ENCODE assay signal across 12 cellular contexts in the genomic region with DNA sequence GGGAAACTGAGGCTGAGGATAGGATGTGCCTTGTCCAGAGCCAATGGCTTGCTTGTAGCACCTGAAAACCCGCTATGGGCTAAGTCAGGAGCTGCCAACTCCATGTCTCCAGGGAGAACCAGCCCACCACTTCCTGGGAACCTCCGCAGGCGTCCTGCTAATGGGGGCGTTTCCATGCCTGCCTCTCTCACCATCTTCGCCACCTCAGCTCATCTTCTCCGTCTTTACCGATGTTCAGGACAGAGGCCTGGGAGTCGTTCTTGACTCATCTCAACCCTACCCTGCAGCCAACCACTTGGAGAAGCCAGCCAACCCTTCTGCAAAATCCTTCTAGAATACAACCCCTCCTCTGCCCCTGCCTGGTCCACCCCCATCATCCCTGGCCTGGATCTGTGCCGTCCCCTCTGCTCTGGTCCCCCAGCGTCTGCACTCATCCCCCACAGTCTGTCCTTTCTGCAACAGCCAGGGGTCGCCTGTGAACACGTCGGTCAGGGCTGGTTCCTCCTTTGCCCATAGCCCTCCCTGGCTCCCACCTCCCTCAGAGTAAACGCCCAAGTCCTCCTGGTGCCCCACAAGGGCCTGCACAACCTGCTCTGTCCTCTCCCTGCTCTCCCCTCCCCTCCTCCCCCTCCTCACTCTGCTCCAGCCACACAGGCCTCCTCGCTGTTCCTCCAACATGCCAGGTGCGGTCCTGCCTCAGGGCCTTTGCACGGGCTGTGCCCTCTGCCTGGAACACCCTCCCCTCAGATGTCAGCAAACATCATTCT. TPM values are rescaled to one million over a fixed set of nuclear protein-coding genes. Genes with fewer than 3 reads are reported as not detected.
DNase-seq lines count a peak whose midpoint lies in the region; TF ChIP-seq lines count a peak whose summit lies in the region.
"Had no signal": no experiment of that assay in that cellular context is flagged by ENCODE, and none has a peak within 500 bp of the region (broad histone marks: within the 10 kb centered on the region; RNA-seq: fewer than 3 reads in every experiment).

No MANE protein-coding gene starts in this region.

- TF ChIP-seq CTCF in AG04450 (IDR thresholded peaks at IDR 0.05; ENCODE audit: low read depth, low read length): 0 out of 2 replicates have a peak, but pooled peaks have one; percentile 17
- no peak for TF ChIP-seq CTCF in RWPE1 (conservative IDR thresholded peaks at IDR 0.05; ENCODE audit: low read depth)
- no peak for TF ChIP-seq CTCF in esophagus muscularis mucosa (IDR thresholded peaks at IDR 0.05)
- TF ChIP-seq CTCF in ovary (IDR thresholded peaks at IDR 0.05): no peak
- TF ChIP-seq CTCF in neural progenitor cell (IDR thresholded peaks at IDR 0.05): no peak

- H3K79me2 ChIP-seq in neural progenitor cell (ENCODE audit: low read depth): peaks cover 93% of the 10 kb centered on the region

- DNase-seq in AG04450 (ENCODE audit: low read depth, low spot score) (no peak), RWPE1 (ENCODE audit: low spot score) (no peak), esophagus muscularis mucosa (ENCODE audit: extremely low spot score) (no peak), ovary (peak in 3 of 5 donors; percentile 36 to 61 (median 45)), neural progenitor cell (ENCODE audit: low spot score) (no peak), HuH-7 (ENCODE audit: low spot score) (no peak)
- no peak for DNase-seq in stimulated activated naive CD4-positive, alpha-beta T cell treated with Interleukin-2 at 50 U/mL for 16 hours (lab: John Stamatoyannopoulos, UW)
- no peak for DNase-seq in stimulated activated CD8-positive, alpha-beta memory T cell treated with anti-CD3 and anti-CD28 coated beads, Interleukin-4, amount 100 ng/mL, for 48 hours
- DNase-seq: activated CD8-positive, alpha-beta memory T cell treated with anti-CD3 and anti-CD28 coated beads, Interleukin-2, amount 10 ng/mL, durations not matched to agents 7 days and 5 days; AML-193; DND-41 had no signal

- no peak overlapping the region for H3K27ac ChIP-seq in AG04450 (ENCODE audit: low read depth, low read length)
- peak overlapping the region; percentile 71 for H3K27ac ChIP-seq in RWPE1
- H3K27ac ChIP-seq in esophagus muscularis mucosa (replicated peaks in 1 of 4): peak overlapping the region; percentile 80 to 86 (median 84)
- H3K27ac ChIP-seq in ovary: peak overlapping the region in 1 of 2 donors; percentile 38
- no peak overlapping the region for H3K27ac ChIP-seq in neural progenitor cell

- H3F3A ChIP-seq in neural progenitor cell (ENCODE audit: low read depth): no peaks in the 10 kb centered on the region

- H3K9me3 Mint-ChIP-seq in neural progenitor cell: no peaks in the 10 kb centered on the region
- H3K9me3 Mint-ChIP-seq: mesothelial cell of epicardium had no signal

- POLR2A ChIA-PET in AG04450 (lab: Yijun Ruan, JAX) (interaction anchor here (0.5 to 2.1 kb wide), 18 partner anchors 8 to 1792 kb away, joined by 3 to 30 read pairs (median 4); partner anchors contain the start of genes PTPRS and SAFB), RWPE1 (lab: Yijun Ruan, JAX; ENCODE audit: low non-redundant PET) (interaction anchor here (0.6 kb wide), 1 partner anchor 11 kb away, joined by 3 read pairs; no protein-coding TSS in a partner anchor)

- no peak overlapping the region for H3K9ac ChIP-seq in neural progenitor cell

- no peak overlapping the region for H3K27ac Mint-ChIP-seq in neural progenitor cell
- H3K27ac Mint-ChIP-seq: activated CD8-positive, alpha-beta memory T cell treated with anti-CD3 and anti-CD28 coated beads, Interleukin-2, amount 10 ng/mL, durations not matched to agents 7 days and 5 days had no signal

- no peak for TF ChIP-seq EP300 in esophagus muscularis mucosa (IDR thresholded peaks at IDR 0.05)
- TF ChIP-seq EP300 in ovary (IDR thresholded peaks at IDR 0.05): no peak

- H3K4me1 ChIP-seq in esophagus muscularis mucosa: peaks cover 0 to 22% (median 10%) of the 10 kb centered on the region in 4 donors
- no peaks in the 10 kb centered on the region for H3K4me1 ChIP-seq in ovary (ENCODE audit: insufficient read depth)
- H3K4me1 ChIP-seq in neural progenitor cell: no peaks in the 10 kb centered on the region

- H3K27me3 ChIP-seq in AG04450 (ENCODE audit: control insufficient read depth, insufficient read depth, low read length) (no peaks in the 10 kb centered on the region), esophagus muscularis mucosa (no peaks in the 10 kb centered on the region), ovary (no peaks in the 10 kb centered on the region), neural progenitor cell (no peaks in the 10 kb centered on the region)

- H3K4me2 ChIP-seq in neural progenitor cell: no peak overlapping the region

- H3K36me3 ChIP-seq in esophagus muscularis mucosa (no peaks in the 10 kb centered on the region), ovary (no peaks in the 10 kb centered on the region), neural progenitor cell (no peaks in the 10 kb centered on the region)

- no peak overlapping the region for H3K4me3 Mint-ChIP-seq in neural progenitor cell
- H3K4me3 Mint-ChIP-seq: activated CD8-positive, alpha-beta memory T cell treated with anti-CD3 and anti-CD28 coated beads, Interleukin-2, amount 10 ng/mL, durations not matched to agents 7 days and 5 days; mesothelial cell of epicardium had no signal

- CTCF ChIA-PET in AG04450 (lab: Charles Lee): no interaction called here
- CTCF ChIA-PET in RWPE1 (lab: Yijun Ruan, JAX): interaction anchor here (0.7 to 1.0 kb wide), 2 partner anchors 10 to 20 kb away, joined by 3 read pairs; no protein-coding TSS in a partner anchor

- peaks cover 7% of the 10 kb centered on the region for H3K36me3 Mint-ChIP-seq in neural progenitor cell
- H3K36me3 Mint-ChIP-seq: activated CD8-positive, alpha-beta memory T cell treated with anti-CD3 and anti-CD28 coated beads, Interleukin-2, amount 10 ng/mL, durations not matched to agents 7 days and 5 days; mesothelial cell of epicardium had no signal

- H3K27me3 Mint-ChIP-seq in neural progenitor cell (ENCODE audit: insufficient read depth, low read depth): peaks cover 8% of the 10 kb centered on the region

- H2AFZ ChIP-seq in neural progenitor cell (replicated peaks): no peak overlapping the region

- H3K9me3 ChIP-seq in AG04450 (ENCODE audit: control insufficient read depth, insufficient read depth, low read length) (no peaks in the 10 kb centered on the region; the same call in 1 of the 2 replicates), esophagus muscularis mucosa (no peaks in the 10 kb centered on the region), ovary (no peaks in the 10 kb centered on the region), neural progenitor cell (ENCODE audit: low read depth) (no peaks in the 10 kb centered on the region)

- intact Hi-C loops in esophagus muscularis mucosa (cut with DNase I): no loop called here
- intact Hi-C loops in ovary (cut with DNase I): no loop called here

- no peak overlapping the region for H3K4me3 ChIP-seq in AG04450 (ENCODE audit: low read depth, low read length)
- no peak overlapping the region for H3K4me3 ChIP-seq in esophagus muscularis mucosa
- H3K4me3 ChIP-seq in ovary: no peak overlapping the region
- H3K4me3 ChIP-seq in neural progenitor cell: no peak overlapping the region

- no peak for TF ChIP-seq POLR2A in esophagus muscularis mucosa (IDR thresholded peaks at IDR 0.05; ENCODE audit: low read depth)
- TF ChIP-seq POLR2A in ovary (IDR thresholded peaks at IDR 0.05): no peak

- peaks cover 99% of the 10 kb centered on the region for H4K20me1 ChIP-seq in neural progenitor cell (ENCODE audit: low read depth)

- H3K4me1 Mint-ChIP-seq in neural progenitor cell: peaks cover 12% of the 10 kb centered on the region
- H3K4me1 Mint-ChIP-seq: activated CD8-positive, alpha-beta memory T cell treated with anti-CD3 and anti-CD28 coated beads, Interleukin-2, amount 10 ng/mL, durations not matched to agents 7 days and 5 days had no signal

- 57% methylated on average over 17 of the region's 17 CpGs for WGBS in esophagus muscularis mucosa
- WGBS in ovary, 3 donors: 47 to 52% (median 51%) methylated on average over 17 of the region's 17 CpGs

RNA-seq across cellular contexts. Expression of gene PTPRS, which starts 31.0 kb away (rescaled TPM):
- polyA plus RNA-seq in AG04450 (2011; rRNA removed): 26.5 and 34.8 TPM in 2 replicates
- polyA minus RNA-seq in AG04450 (2011; rRNA and poly(A)+ RNA removed): 144 and 184 TPM in 2 replicates
- 100 to 1,000 TPM; 140 to 311 (median 224) TPM for total RNA-seq in esophagus muscularis mucosa
- 100 to 1,000 TPM; 137 to 196 (median 170) TPM for total RNA-seq in ovary
- 10 to 100 TPM; 12.3 to 37.4 TPM for polyA plus RNA-seq in ovary
- total RNA-seq in neural progenitor cell (ENCODE audit: low replicate concordance): 167 and 403 TPM in 2 replicates

Comparison
In these comparisons a context has a peak if more than half of its experiments do, and no peak if none do; other contexts are left out.
1. DNase-seq: peak in ovary (3 of 5); none in AG04450 (single experiment), RWPE1 (single experiment), esophagus muscularis mucosa (single experiment), stimulated activated naive CD4-positive, alpha-beta T cell treated with Interleukin-2 at 50 U/mL for 16 hours (single experiment), neural progenitor cell (single experiment), stimulated activated CD8-positive, alpha-beta memory T cell treated with anti-CD3 and anti-CD28 coated beads, Interleukin-4, amount 100 ng/mL, for 48 hours (single experiment) and HuH-7 (single experiment).
2. H3K27ac ChIP-seq: peak in RWPE1 (single experiment) and esophagus muscularis mucosa (4 of 4); none in AG04450 (single experiment) and neural progenitor cell (single experiment).